ENCODE assay signal across 1 cellular context in genomic region chrX:124405868-124406267, GRCh38.
TF ChIP-seq lines count a peak whose summit lies in the region.

No MANE protein-coding gene starts in this region.

TF ChIP-seq in A549, 52 proteins besides CTCF, POLR2A, EP300 and RAD21 (continued from another document):
- TF ChIP-seq REST (IDR thresholded peaks at IDR 0.05) (no peak), USF2 (IDR thresholded peaks at IDR 0.05) (no peak), RCOR1 (IDR thresholded peaks at IDR 0.05; ENCODE audit: low read depth, low read length) (no peak), NFE2L2 (conservative IDR thresholded peaks at IDR 0.05; ENCODE audit: low read length) (no peak)
